Comparison of ENCODE assay signal across 8 cellular contexts in genomic region chr12:89863968-89864367, GRCh38.
DNase-seq lines count a peak whose midpoint lies in the region; ATAC-seq, FAIRE-seq and TF ChIP-seq lines count a peak whose summit lies in the region.

No MANE protein-coding gene starts in this region.

- H3K9me3 ChIP-seq in small intestine (ENCODE audit: control insufficient read depth, low read depth): no peaks in the 10 kb centered on the region

- H3K27ac Mint-ChIP-seq in activated CD4-positive, alpha-beta memory T cell treated with anti-CD3 and anti-CD28 coated beads, Interleukin-2, amount 10 ng/mL, durations not matched to agents 7 days and 5 days: peak overlapping the region; percentile 84
- H3K27ac Mint-ChIP-seq in neural crest cell (ENCODE audit: unreplicated experiment): peak overlapping the region; percentile 60

- H3K4me1 Mint-ChIP-seq in activated CD4-positive, alpha-beta memory T cell treated with anti-CD3 and anti-CD28 coated beads, Interleukin-2, amount 10 ng/mL, durations not matched to agents 7 days and 5 days: peaks cover 47% of the 10 kb centered on the region
- H3K4me1 Mint-ChIP-seq in neural crest cell: peaks cover 18% of the 10 kb centered on the region

- no peak for DNase-seq in activated CD4-positive, alpha-beta memory T cell treated with anti-CD3 and anti-CD28 coated beads, Interleukin-2, amount 10 ng/mL, durations not matched to agents 7 days and 5 days
- DNase-seq in neural crest cell (ENCODE audit: low read depth, low spot score) (no peak), 8988T (no peak), small intestine (no peak), SW 1271 (lab: John Stamatoyannopoulos, UW) (no peak), GOT3 (lab: John Stamatoyannopoulos, UW) (no peak)

- ATAC-seq in GM18909 (IDR thresholded peaks at IDR 0.05; ENCODE audit: poor library complexity, unreplicated experiment) (peak; percentile 33), HG03378 (IDR thresholded peaks at IDR 0.05; ENCODE audit: unreplicated experiment) (peak; percentile 27)

- POLR2A ChIA-PET in activated CD4-positive, alpha-beta memory T cell treated with anti-CD3 and anti-CD28 coated beads, Interleukin-2, amount 10 ng/mL, durations not matched to agents 7 days and 5 days (lab: Charles Lee): interaction anchor here (0.7 to 3.7 kb wide), 15 partner anchors 8 to 517 kb away, joined by 3 to 61 read pairs (median 4); partner anchors contain the start of genes ATP2B1 and GALNT4

- H3K27me3 Mint-ChIP-seq in activated CD4-positive, alpha-beta memory T cell treated with anti-CD3 and anti-CD28 coated beads, Interleukin-2, amount 10 ng/mL, durations not matched to agents 7 days and 5 days: no peaks in the 10 kb centered on the region
- no peaks in the 10 kb centered on the region for H3K27me3 Mint-ChIP-seq in neural crest cell (ENCODE audit: low read depth)

- H3K4me1 ChIP-seq in small intestine (ENCODE audit: control insufficient read depth in 2 of 2, insufficient read depth in 1 of 2, low read depth in 1 of 2, low read length in 1 of 2): no peaks in the 10 kb centered on the region

- no peaks in the 10 kb centered on the region for H3K27me3 ChIP-seq in small intestine (ENCODE audit: control insufficient read depth in 2 of 2, insufficient read depth in 2 of 2, low read length in 2 of 2)

- H3K36me3 ChIP-seq in small intestine (ENCODE audit: control insufficient read depth in 2 of 2, insufficient read depth in 2 of 2, low read length in 2 of 2): no peaks in the 10 kb centered on the region

- no peak overlapping the region for H3K4me3 Mint-ChIP-seq in activated CD4-positive, alpha-beta memory T cell treated with anti-CD3 and anti-CD28 coated beads, Interleukin-2, amount 10 ng/mL, durations not matched to agents 7 days and 5 days
- H3K4me3 Mint-ChIP-seq in neural crest cell: no peak overlapping the region

- peaks cover 15% of the 10 kb centered on the region for H3K36me3 Mint-ChIP-seq in activated CD4-positive, alpha-beta memory T cell treated with anti-CD3 and anti-CD28 coated beads, Interleukin-2, amount 10 ng/mL, durations not matched to agents 7 days and 5 days (ENCODE audit: low read depth)
- H3K36me3 Mint-ChIP-seq in neural crest cell (ENCODE audit: low read depth): peaks cover 3% of the 10 kb centered on the region

- H3K27ac ChIP-seq in small intestine (ENCODE audit: low read depth in 1 of 2, low read length in 1 of 2): peak overlapping the region in 1 of 2 donors; percentile 36

- TF ChIP-seq CTCF in neural crest cell (conservative IDR thresholded peaks at IDR 0.05): no peak

- peaks cover 6% of the 10 kb centered on the region for H3K9me3 Mint-ChIP-seq in activated CD4-positive, alpha-beta memory T cell treated with anti-CD3 and anti-CD28 coated beads, Interleukin-2, amount 10 ng/mL, durations not matched to agents 7 days and 5 days
- H3K9me3 Mint-ChIP-seq in neural crest cell: peaks cover 3% of the 10 kb centered on the region

- FAIRE-seq in small intestine (lab: Jason Lieb, UNC): no peak

- H3K4me3 ChIP-seq in small intestine (ENCODE audit: low read depth in 1 of 2, low read length in 2 of 2): no peak overlapping the region

- CTCF ChIA-PET in activated CD4-positive, alpha-beta memory T cell treated with anti-CD3 and anti-CD28 coated beads, Interleukin-2, amount 10 ng/mL, durations not matched to agents 7 days and 5 days (lab: Charles Lee): interaction anchor here (1.5 kb wide), 1 partner anchor 16 kb away, joined by 8 read pairs; no protein-coding TSS in a partner anchor
